16 cellular contexts compared by ENCODE assay signal in genomic region chr10:99660662-99661369, GRCh38. TPM values are rescaled to one million over a fixed set of nuclear protein-coding genes. Genes with fewer than 3 reads are reported as not detected.
DNase-seq lines count a peak whose midpoint lies in the region; ATAC-seq, FAIRE-seq and TF ChIP-seq lines count a peak whose summit lies in the region.
"Had no signal": no experiment of that assay in that cellular context is flagged by ENCODE, and none has a peak within 500 bp of the region (broad histone marks: within the 10 kb centered on the region; RNA-seq: fewer than 3 reads in every experiment).

No MANE protein-coding gene starts in this region.

- H3K36me3 Mint-ChIP-seq in activated T-helper 2 cell treated with anti-CD3 and anti-CD28 coated beads, Interferon-gamma antibody, Interleukin-2, Interleukin-4, amounts not matched to agents 10 μg/mL and 5 μg/mL and 100 μg/mL, durations not matched to agents 14 hours and 24 hours and 36 hours (ENCODE audit: low read depth): peaks cover 16% of the 10 kb centered on the region
- H3K36me3 Mint-ChIP-seq in activated naive CD4-positive, alpha-beta T cell treated with anti-CD3 and anti-CD28 coated beads, Interleukin-2, amount 50 U/mL, for 72 hours: peaks cover 0 to 9% of the 10 kb centered on the region in 2 donors

- CTCF ChIA-PET in HepG2 (lab: Yijun Ruan, JAX; ENCODE audit: low intra/inter-chr PET ratio, low total read pairs): no interaction called here

- no peak for DNase-seq in HepG2 (ENCODE audit: low spot score)
- DNase-seq in right lobe of liver: no peak
- DNase-seq in astrocyte of the hippocampus (ENCODE audit: low read depth, low spot score): peak; percentile 26
- DNase-seq in hepatocyte (ENCODE audit: low spot score): no peak
- no peak for DNase-seq in left lobe of liver (ENCODE audit: low spot score)
- DNase-seq in activated T-helper 2 cell treated with anti-CD3 and anti-CD28 coated beads, Interferon-gamma antibody, Interleukin-2, Interleukin-4, amounts not matched to agents 10 μg/mL and 5 μg/mL and 100 μg/mL, durations not matched to agents 14 hours and 24 hours and 36 hours (ENCODE audit: low spot score): no peak
- no peak for DNase-seq in activated naive CD4-positive, alpha-beta T cell treated with anti-CD3 and anti-CD28 coated beads, Interleukin-2, amount 50 U/mL, for 72 hours (ENCODE audit: low spot score in 2 of 2)
- DNase-seq: activated CD4-positive, alpha-beta T cell treated with anti-CD3 and anti-CD28 coated beads for 4 hours; activated naive CD4-positive, alpha-beta T cell treated with Interleukin-2 at 50 U/mL for 16 hours; effector memory CD4-positive, alpha-beta T cell; KBM-7; SHP77; stimulated activated CD4-positive, alpha-beta T cell treated with anti-CD3 and anti-CD28 coated beads, Interleukin-1b, Interleukin-23, amount 100 ng/mL, for 48 hours; stimulated activated naive CD4-positive, alpha-beta T cell treated with Interleukin-2 at 50 U/mL for 16 hours had no signal

- TF ChIP-seq RAD21 in HepG2 (CRISPR knock-in tag; IDR thresholded peaks at IDR 0.05): no peak

- TF ChIP-seq EP300 in HepG2 (IDR thresholded peaks at IDR 0.05; ENCODE audit: low read depth in 2 of 2, low read length in 2 of 2) (no peak), HepG2 (CRISPR knock-in tag; IDR thresholded peaks at IDR 0.05; ENCODE audit: borderline replicate concordance) (no peak)

- H3K9me3 ChIP-seq in HepG2 (ENCODE audit: low read length) (no peaks in the 10 kb centered on the region), right lobe of liver (no peaks in the 10 kb centered on the region), hepatocyte (ENCODE audit: low read depth) (no peaks in the 10 kb centered on the region)

- peaks cover 15% of the 10 kb centered on the region for H3K27me3 Mint-ChIP-seq in activated T-helper 2 cell treated with anti-CD3 and anti-CD28 coated beads, Interferon-gamma antibody, Interleukin-2, Interleukin-4, amounts not matched to agents 10 μg/mL and 5 μg/mL and 100 μg/mL, durations not matched to agents 14 hours and 24 hours and 36 hours (ENCODE audit: low read depth)

- H3K9me3 Mint-ChIP-seq in activated T-helper 2 cell treated with anti-CD3 and anti-CD28 coated beads, Interferon-gamma antibody, Interleukin-2, Interleukin-4, amounts not matched to agents 10 μg/mL and 5 μg/mL and 100 μg/mL, durations not matched to agents 14 hours and 24 hours and 36 hours: no peaks in the 10 kb centered on the region
- no peaks in the 10 kb centered on the region for H3K9me3 Mint-ChIP-seq in activated naive CD4-positive, alpha-beta T cell treated with anti-CD3 and anti-CD28 coated beads, Interleukin-2, amount 50 U/mL, for 72 hours

- H3K4me1 ChIP-seq in HepG2 (ENCODE audit: insufficient read depth, low read length) (peaks cover 49% of the 10 kb centered on the region), right lobe of liver (no peaks in the 10 kb centered on the region), hepatocyte (ENCODE audit: insufficient read depth) (peaks cover 10% of the 10 kb centered on the region), urinary bladder (ENCODE audit: insufficient read depth) (no peaks in the 10 kb centered on the region)

- BruUV-seq in HepG2 (replicated peaks; lab: Mats Ljungman, UMichigan): no TSS peak

- intact Hi-C loops in HepG2 (cut with micrococcal nuclease; ENCODE audit: unreplicated experiment) (no loop called here), right lobe of liver (cut with DNase I) (no loop called here)
- intact Hi-C loops in activated T-helper 2 cell treated with anti-CD3 and anti-CD28 coated beads, Interferon-gamma antibody, Interleukin-2, Interleukin-4, amounts not matched to agents 10 μg/mL and 5 μg/mL and 100 μg/mL, durations not matched to agents 14 hours and 24 hours and 36 hours (cut with micrococcal nuclease): no loop called here

- H3K4me3 ChIP-seq in HepG2 (replicated peaks in 1 of 3; ENCODE audit: insufficient read depth in 1 of 3, low read depth in 2 of 3, low read length in 3 of 3) (peak overlapping the region in 2 of 3 experiments; percentile 91 to 95; a peak in 4 of 6 replicates), right lobe of liver (no peak overlapping the region), hepatocyte (no peak overlapping the region), urinary bladder (ENCODE audit: low read depth, low read length) (peak overlapping the region; percentile 14)

- H3K4me3 Mint-ChIP-seq in activated T-helper 2 cell treated with anti-CD3 and anti-CD28 coated beads, Interferon-gamma antibody, Interleukin-2, Interleukin-4, amounts not matched to agents 10 μg/mL and 5 μg/mL and 100 μg/mL, durations not matched to agents 14 hours and 24 hours and 36 hours (ENCODE audit: low read depth): no peak overlapping the region

- peaks cover 18% of the 10 kb centered on the region for H3K4me1 Mint-ChIP-seq in activated T-helper 2 cell treated with anti-CD3 and anti-CD28 coated beads, Interferon-gamma antibody, Interleukin-2, Interleukin-4, amounts not matched to agents 10 μg/mL and 5 μg/mL and 100 μg/mL, durations not matched to agents 14 hours and 24 hours and 36 hours (ENCODE audit: low read depth)

- peaks cover 2 to 7% of the 10 kb centered on the region in 2 experiments; a peak in 2 of 5 replicates for H3K36me3 ChIP-seq in HepG2 (replicated peaks in 1 of 2; ENCODE audit: control insufficient read depth in 1 of 2, insufficient read depth in 2 of 2, low read length in 2 of 2)
- peaks cover 0 to 4% (median 0%) of the 10 kb centered on the region in 4 donors for H3K36me3 ChIP-seq in right lobe of liver
- no peaks in the 10 kb centered on the region for H3K36me3 ChIP-seq in hepatocyte (replicated peaks; ENCODE audit: insufficient read depth, low read depth)
- H3K36me3 ChIP-seq in urinary bladder (ENCODE audit: insufficient read depth): no peaks in the 10 kb centered on the region

- TF ChIP-seq CTCF in HepG2 (CRISPR knock-in tag; IDR thresholded peaks at IDR 0.05): no peak
- no peak for TF ChIP-seq CTCF in right lobe of liver (IDR thresholded peaks at IDR 0.05)
- no peak for TF ChIP-seq CTCF in hepatocyte (IDR thresholded peaks at IDR 0.05; ENCODE audit: poor library complexity)

- H3K9me2 ChIP-seq in hepatocyte (replicated peaks; ENCODE audit: insufficient read depth): no peaks in the 10 kb centered on the region

- TF ChIP-seq POLR2A in HepG2 (IDR thresholded peaks at IDR 0.05; ENCODE audit: insufficient read depth in 1 of 2, low read depth in 2 of 2, low read length in 2 of 2): no peak
- no peak for TF ChIP-seq POLR2A in right lobe of liver (IDR thresholded peaks at IDR 0.05)

- H3K79me2 ChIP-seq in HepG2 (ENCODE audit: insufficient read depth, low read length) (peaks cover 29% of the 10 kb centered on the region), hepatocyte (peaks cover 43% of the 10 kb centered on the region)

- H4K20me1 ChIP-seq in HepG2 (ENCODE audit: insufficient read depth, low read length) (no peaks in the 10 kb centered on the region), hepatocyte (ENCODE audit: insufficient read depth, poor library complexity, severe bottlenecking) (no peaks in the 10 kb centered on the region)

- peak overlapping the region; percentile 85 for H3K9ac ChIP-seq in HepG2 (ENCODE audit: insufficient read depth, low read depth, low read length)

- H2AFZ ChIP-seq in HepG2 (ENCODE audit: low read length): no peak overlapping the region
- no peak overlapping the region for H2AFZ ChIP-seq in hepatocyte

- H3K27ac Mint-ChIP-seq in activated T-helper 2 cell treated with anti-CD3 and anti-CD28 coated beads, Interferon-gamma antibody, Interleukin-2, Interleukin-4, amounts not matched to agents 10 μg/mL and 5 μg/mL and 100 μg/mL, durations not matched to agents 14 hours and 24 hours and 36 hours: no peak overlapping the region
- no peak overlapping the region for H3K27ac Mint-ChIP-seq in activated naive CD4-positive, alpha-beta T cell treated with anti-CD3 and anti-CD28 coated beads, Interleukin-2, amount 50 U/mL, for 72 hours
- H3K27ac Mint-ChIP-seq: B cell had no signal

- FAIRE-seq in HepG2 (lab: Jason Lieb, UNC): no peak

- peak overlapping the region; percentile 76 for H3K27ac ChIP-seq in HepG2 (ENCODE audit: extremely low read length, insufficient read depth, low read length)
- no peak overlapping the region for H3K27ac ChIP-seq in right lobe of liver
- H3K27ac ChIP-seq in hepatocyte: peak overlapping the region; percentile 73
- no peak overlapping the region for H3K27ac ChIP-seq in urinary bladder (ENCODE audit: low read depth)

- WGBS in HepG2 (ENCODE audit: low lambda C conversion rate): 89% methylated on average over 6 of the region's 6 CpGs
- WGBS in right lobe of liver (ENCODE audit: insufficient coverage, low coverage, low lambda C conversion rate, missing lambda C conversion rate): 89% methylated on average over 5 of the region's 6 CpGs
- 97% methylated on average over 6 of the region's 6 CpGs for WGBS in hepatocyte (ENCODE audit: low lambda C conversion rate, missing lambda C conversion rate)
- 85% methylated on average over 6 of the region's 6 CpGs for WGBS in urinary bladder

- H3K4me2 ChIP-seq in HepG2 (ENCODE audit: low read depth, low read length): peak overlapping the region; percentile 72
- H3K4me2 ChIP-seq in hepatocyte: peak overlapping the region; percentile 80

- ATAC-seq in HepG2 (no peak), right lobe of liver (no peak), left lobe of liver (no peak)
- ATAC-seq in activated naive CD4-positive, alpha-beta T cell treated with anti-CD3 and anti-CD28 coated beads, Interleukin-2, amount 50 U/mL, for 72 hours: no peak

- no peaks in the 10 kb centered on the region; a peak in 1 of 5 replicates for H3K27me3 ChIP-seq in HepG2 (ENCODE audit: control insufficient read depth in 1 of 2, insufficient read depth in 2 of 2, low read length in 2 of 2)
- H3K27me3 ChIP-seq in right lobe of liver: no peaks in the 10 kb centered on the region
- H3K27me3 ChIP-seq in hepatocyte: no peaks in the 10 kb centered on the region

- POLR2A ChIA-PET in HepG2 (lab: Yijun Ruan, JAX): interaction anchor here (3.5 kb wide), 1 partner anchor 40 kb away, joined by 63 read pairs; the partner anchor contains the start of gene SLC25A28

- in situ Hi-C loops in HepG2 (cut with HindIII; ENCODE audit: extremely low pct_ligation_motif_present, low pct_unique_long_range_greater_than_20kb): no loop called here

RNA-seq across cellular contexts. Expression of gene ENTPD7, which starts 1.5 kb away (rescaled TPM):
- total RNA-seq in HepG2 (2016; rRNA removed; fragmentation: Illumina TruSeq; extraction: Trizol): 35.5 and 36.5 TPM in 2 replicates
- total RNA-seq in HepG2 (2016; cell fraction: cytosol; rRNA removed; fragmentation: Illumina TruSeq; extraction: Trizol; ENCODE audit: low read depth): 4.5 and 4.7 TPM in 2 replicates
- 34.0 and 36.0 TPM in 2 replicates for total RNA-seq in HepG2 (2016; cell fraction: insoluble cytoplasmic fraction; rRNA removed; fragmentation: Illumina TruSeq; extraction: Trizol)
- total RNA-seq in HepG2 (2016; cell fraction: membrane; rRNA removed; fragmentation: Illumina TruSeq; extraction: Trizol): 18.8 and 20.3 TPM in 2 replicates
- total RNA-seq in HepG2 (2016; cell fraction: nucleus; rRNA removed; fragmentation: Illumina TruSeq; extraction: Trizol): 40.3 and 45.2 TPM in 2 replicates
- polyA plus RNA-seq in HepG2 (2011; rRNA removed): 6.6 and 7.6 TPM in 2 replicates
- 5.6 and 6.1 TPM in 2 replicates for polyA plus RNA-seq in HepG2 (2011; cell fraction: cytosol; rRNA removed)
- 3.0 and 3.3 TPM in 2 replicates for polyA plus RNA-seq in HepG2 (2011; cell fraction: nucleus; rRNA removed)
- 2.3 and 3.9 TPM in 2 replicates for polyA plus RNA-seq in HepG2 (2012)
- 1.8 and 2.5 TPM in 2 replicates for polyA plus RNA-seq in HepG2 (2016; cell fraction: cytosol; fragmentation: Illumina TruSeq; extraction: Trizol; ENCODE audit: low read depth)
- 14.9 TPM in 2 replicates for polyA plus RNA-seq in HepG2 (2016; cell fraction: insoluble cytoplasmic fraction; fragmentation: Illumina TruSeq; extraction: Trizol; ENCODE audit: low read depth)
- 5.6 and 6.8 TPM in 2 replicates for polyA plus RNA-seq in HepG2 (2016; cell fraction: membrane; fragmentation: Illumina TruSeq; extraction: Trizol; ENCODE audit: low read depth)
- 18.8 and 19.6 TPM in 2 replicates for polyA plus RNA-seq in HepG2 (2016; cell fraction: nucleus; fragmentation: Illumina TruSeq; extraction: Trizol; ENCODE audit: insufficient read depth, low read depth)
- 22.7 and 32.8 TPM in 2 replicates for polyA minus RNA-seq in HepG2 (2011; rRNA and poly(A)+ RNA removed; ENCODE audit: low replicate concordance)
- polyA minus RNA-seq in HepG2 (2011; cell fraction: cytosol; rRNA and poly(A)+ RNA removed): 12.3 and 14.5 TPM in 2 replicates
- 17.8 and 18.8 TPM in 2 replicates for polyA minus RNA-seq in HepG2 (2011; cell fraction: nucleus; rRNA and poly(A)+ RNA removed)
- total RNA-seq in right lobe of liver: 10 to 100 TPM in 5 of 6 experiments, 1 to 10 TPM in 1; 7.5 to 16.5 (median 10.8) TPM
- total RNA-seq in hepatocyte: 51.6 and 53.3 TPM in 2 replicates
- 10.0 and 18.6 TPM in 2 replicates for polyA plus RNA-seq in hepatocyte
- total RNA-seq in urinary bladder: 26.2 TPM
- polyA plus RNA-seq in urinary bladder: 7.4 TPM
- total RNA-seq in left lobe of liver: 9.8 TPM
- 7.5 and 8.2 TPM in 2 replicates for total RNA-seq in activated T-helper 2 cell treated with anti-CD3 and anti-CD28 coated beads, Interferon-gamma antibody, Interleukin-2, Interleukin-4, amounts not matched to agents 10 μg/mL and 5 μg/mL and 100 μg/mL, durations not matched to agents 14 hours and 24 hours and 36 hours
- 1 to 10 TPM; 2.9 to 3.3 TPM for total RNA-seq in activated naive CD4-positive, alpha-beta T cell treated with anti-CD3 and anti-CD28 coated beads, Interleukin-2, amount 50 U/mL, for 72 hours

RNA-seq across cellular contexts. Expression of gene SLC25A28, which starts 40.6 kb away (rescaled TPM):
- total RNA-seq in HepG2 (2016; rRNA removed; fragmentation: Illumina TruSeq; extraction: Trizol) (7.5 and 15.2 TPM in 2 replicates), right lobe of liver (10 to 100 TPM; 17.1 to 33.8 (median 23.4) TPM), hepatocyte (15.8 and 23.8 TPM in 2 replicates), urinary bladder (28.5 TPM), left lobe of liver (22.4 TPM)
- 5.1 and 6.8 TPM in 2 replicates for total RNA-seq in HepG2 (2016; cell fraction: cytosol; rRNA removed; fragmentation: Illumina TruSeq; extraction: Trizol; ENCODE audit: low read depth)
- total RNA-seq in HepG2 (2016; cell fraction: insoluble cytoplasmic fraction; rRNA removed; fragmentation: Illumina TruSeq; extraction: Trizol): 9.3 and 17.7 TPM in 2 replicates
- 10.0 and 10.5 TPM in 2 replicates for total RNA-seq in HepG2 (2016; cell fraction: membrane; rRNA removed; fragmentation: Illumina TruSeq; extraction: Trizol)
- total RNA-seq in HepG2 (2016; cell fraction: nucleus; rRNA removed; fragmentation: Illumina TruSeq; extraction: Trizol): 21.1 and 22.5 TPM in 2 replicates
- polyA plus RNA-seq in HepG2 (2011; rRNA removed) (41.0 and 48.5 TPM in 2 replicates), hepatocyte (33.7 and 38.0 TPM in 2 replicates), urinary bladder (83.4 TPM)
- polyA plus RNA-seq in HepG2 (2011; cell fraction: cytosol; rRNA removed): 15.0 and 16.1 TPM in 2 replicates
- polyA plus RNA-seq in HepG2 (2011; cell fraction: nucleus; rRNA removed): 109 and 122 TPM in 2 replicates
- polyA plus RNA-seq in HepG2 (2012): 17.1 and 20.2 TPM in 2 replicates
- polyA plus RNA-seq in HepG2 (2016; cell fraction: cytosol; fragmentation: Illumina TruSeq; extraction: Trizol; ENCODE audit: low read depth): 7.0 and 7.2 TPM in 2 replicates
- 13.2 and 14.7 TPM in 2 replicates for polyA plus RNA-seq in HepG2 (2016; cell fraction: insoluble cytoplasmic fraction; fragmentation: Illumina TruSeq; extraction: Trizol; ENCODE audit: low read depth)
- polyA plus RNA-seq in HepG2 (2016; cell fraction: membrane; fragmentation: Illumina TruSeq; extraction: Trizol; ENCODE audit: low read depth): 10.4 and 11.7 TPM in 2 replicates
- 79.4 and 79.5 TPM in 2 replicates for polyA plus RNA-seq in HepG2 (2016; cell fraction: nucleus; fragmentation: Illumina TruSeq; extraction: Trizol; ENCODE audit: insufficient read depth, low read depth)
- polyA minus RNA-seq in HepG2 (2011; rRNA and poly(A)+ RNA removed; ENCODE audit: low replicate concordance): 22.7 and 72.0 TPM in 2 replicates
- 6.4 and 7.2 TPM in 2 replicates for polyA minus RNA-seq in HepG2 (2011; cell fraction: cytosol; rRNA and poly(A)+ RNA removed)
- polyA minus RNA-seq in HepG2 (2011; cell fraction: nucleus; rRNA and poly(A)+ RNA removed): 23.7 and 24.9 TPM in 2 replicates
- 45.0 and 46.5 TPM in 2 replicates for total RNA-seq in activated T-helper 2 cell treated with anti-CD3 and anti-CD28 coated beads, Interferon-gamma antibody, Interleukin-2, Interleukin-4, amounts not matched to agents 10 μg/mL and 5 μg/mL and 100 μg/mL, durations not matched to agents 14 hours and 24 hours and 36 hours
- total RNA-seq in activated naive CD4-positive, alpha-beta T cell treated with anti-CD3 and anti-CD28 coated beads, Interleukin-2, amount 50 U/mL, for 72 hours: 10 to 100 TPM; 68.6 to 75.0 TPM

Comparison
In these comparisons a context has a peak if more than half of its experiments do, and no peak if none do; other contexts are left out.
1. H3K27ac ChIP-seq: peak in HepG2 (single experiment) and hepatocyte (single experiment); none in right lobe of liver (0 of 3) and urinary bladder (single experiment).
2. H3K4me3 ChIP-seq: peak in HepG2 (2 of 3) and urinary bladder (single experiment); none in right lobe of liver (0 of 3) and hepatocyte (single experiment).